1 cellular context compared by ENCODE assay signal in the genomic region with DNA sequence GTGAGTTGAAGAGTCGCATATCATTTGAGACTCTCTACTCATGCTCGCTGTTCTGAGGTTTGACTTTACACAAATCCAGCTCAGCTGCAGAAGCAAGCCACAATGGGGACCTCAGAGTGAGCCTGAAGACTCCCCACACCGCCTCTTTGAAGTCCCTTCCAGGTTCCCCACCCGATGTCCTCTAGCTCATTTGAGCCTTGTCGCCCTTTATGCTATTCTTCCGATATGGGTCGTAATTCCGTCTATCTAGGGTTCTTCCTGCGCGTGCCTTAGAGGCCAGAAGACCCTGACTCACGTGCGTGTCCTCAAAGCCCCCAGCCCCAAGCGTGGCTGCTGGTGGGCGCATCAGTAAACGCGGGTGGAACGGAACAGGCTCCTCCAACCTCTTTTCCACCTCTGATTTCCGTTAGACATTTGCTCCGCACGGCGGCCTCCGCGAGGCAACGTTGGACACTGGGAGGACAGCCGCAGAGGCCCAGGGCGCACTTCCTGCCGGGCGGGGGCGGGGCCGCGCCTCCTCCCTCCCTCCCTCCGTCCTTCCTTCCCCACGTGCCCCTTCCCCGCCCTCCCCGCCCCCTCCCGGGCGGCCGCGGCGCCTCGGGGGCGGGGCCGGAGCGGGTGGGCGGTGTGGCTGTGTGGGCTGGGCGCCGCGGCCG.
TF ChIP-seq lines count a peak whose summit lies in the region.

A gene with protein sequence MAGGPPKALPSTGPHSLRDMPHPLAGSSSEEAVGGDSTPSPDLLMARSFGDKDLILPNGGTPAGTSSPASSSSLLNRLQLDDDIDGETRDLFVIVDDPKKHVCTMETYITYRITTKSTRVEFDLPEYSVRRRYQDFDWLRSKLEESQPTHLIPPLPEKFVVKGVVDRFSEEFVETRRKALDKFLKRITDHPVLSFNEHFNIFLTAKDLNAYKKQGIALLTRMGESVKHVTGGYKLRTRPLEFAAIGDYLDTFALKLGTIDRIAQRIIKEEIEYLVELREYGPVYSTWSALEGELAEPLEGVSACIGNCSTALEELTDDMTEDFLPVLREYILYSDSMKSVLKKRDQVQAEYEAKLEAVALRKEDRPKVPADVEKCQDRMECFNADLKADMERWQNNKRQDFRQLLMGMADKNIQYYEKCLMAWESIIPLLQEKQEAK (plus strand): TSS at position 650 of the 656 bp plus-strand sequence. CDS start 242 bp downstream, outside the sequence.

TF ChIP-seq in K562, 482 proteins besides CTCF, POLR2A, EP300 and RAD21 (continued from another document):
- TF ChIP-seq NONO (IDR thresholded peaks at IDR 0.05; ENCODE audit: low read depth in 2 of 2, low read length in 1 of 2) (no peak), MYBL2 (IDR thresholded peaks at IDR 0.05; ENCODE audit: low read depth) (no peak), MYBL2 (CRISPR knock-in tag; IDR thresholded peaks at IDR 0.05; ENCODE audit: borderline replicate concordance) (no peak), MAZ (CRISPR knock-in tag; conservative IDR thresholded peaks at IDR 0.05 in 1 of 2, IDR thresholded peaks at IDR 0.05 in 1 of 2) (peak; percentile 94 to 98), NRF1 (conservative IDR thresholded peaks at IDR 0.05 in 1 of 2, IDR thresholded peaks at IDR 0.05 in 1 of 2) (peak; percentile 66 to 75), ZNF354B (CRISPR knock-in tag; IDR thresholded peaks at IDR 0.05) (no peak), SP1 (CRISPR knock-in tag; IDR thresholded peaks at IDR 0.05) (peak; percentile 84), PHB (CRISPR knock-in tag; IDR thresholded peaks at IDR 0.05) (no peak), ZNF232 (CRISPR knock-in tag; IDR thresholded peaks at IDR 0.05) (0 out of 2 replicates have a peak, but pooled peaks have one; percentile 78), GATA2 (CRISPR knock-in tag; IDR thresholded peaks at IDR 0.05) (peak; percentile 30; the same call in 1 of the 2 replicates), ZBTB7A (IDR thresholded peaks at IDR 0.05; ENCODE audit: borderline replicate concordance, control insufficient read depth, low read depth, low read length) (peak; percentile 36; the same call in 1 of the 2 replicates), NR1H2 (CRISPR knock-in tag; IDR thresholded peaks at IDR 0.05) (no peak), DPF2 (IDR thresholded peaks at IDR 0.05) (peak; percentile 56), ZNF76 (CRISPR knock-in tag; IDR thresholded peaks at IDR 0.05; ENCODE audit: borderline replicate concordance) (0 out of 2 replicates have a peak, but pooled peaks have one; percentile 50), KLF10 (CRISPR knock-in tag; IDR thresholded peaks at IDR 0.05) (no peak), MCM7 (IDR thresholded peaks at IDR 0.05) (no peak), GABPA (tag; conservative IDR thresholded peaks at IDR 0.05; ENCODE audit: low read depth) (peak; percentile 91), MTA1 (IDR thresholded peaks at IDR 0.05; ENCODE audit: borderline replicate concordance) (no peak)
- TF ChIP-seq, protein P1, sequence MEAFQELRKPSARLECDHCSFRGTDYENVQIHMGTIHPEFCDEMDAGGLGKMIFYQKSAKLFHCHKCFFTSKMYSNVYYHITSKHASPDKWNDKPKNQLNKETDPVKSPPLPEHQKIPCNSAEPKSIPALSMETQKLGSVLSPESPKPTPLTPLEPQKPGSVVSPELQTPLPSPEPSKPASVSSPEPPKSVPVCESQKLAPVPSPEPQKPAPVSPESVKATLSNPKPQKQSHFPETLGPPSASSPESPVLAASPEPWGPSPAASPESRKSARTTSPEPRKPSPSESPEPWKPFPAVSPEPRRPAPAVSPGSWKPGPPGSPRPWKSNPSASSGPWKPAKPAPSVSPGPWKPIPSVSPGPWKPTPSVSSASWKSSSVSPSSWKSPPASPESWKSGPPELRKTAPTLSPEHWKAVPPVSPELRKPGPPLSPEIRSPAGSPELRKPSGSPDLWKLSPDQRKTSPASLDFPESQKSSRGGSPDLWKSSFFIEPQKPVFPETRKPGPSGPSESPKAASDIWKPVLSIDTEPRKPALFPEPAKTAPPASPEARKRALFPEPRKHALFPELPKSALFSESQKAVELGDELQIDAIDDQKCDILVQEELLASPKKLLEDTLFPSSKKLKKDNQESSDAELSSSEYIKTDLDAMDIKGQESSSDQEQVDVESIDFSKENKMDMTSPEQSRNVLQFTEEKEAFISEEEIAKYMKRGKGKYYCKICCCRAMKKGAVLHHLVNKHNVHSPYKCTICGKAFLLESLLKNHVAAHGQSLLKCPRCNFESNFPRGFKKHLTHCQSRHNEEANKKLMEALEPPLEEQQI (IDR thresholded peaks at IDR 0.05): peak; percentile 29; the same call in 1 of the 2 replicates
- TF ChIP-seq, protein P2, sequence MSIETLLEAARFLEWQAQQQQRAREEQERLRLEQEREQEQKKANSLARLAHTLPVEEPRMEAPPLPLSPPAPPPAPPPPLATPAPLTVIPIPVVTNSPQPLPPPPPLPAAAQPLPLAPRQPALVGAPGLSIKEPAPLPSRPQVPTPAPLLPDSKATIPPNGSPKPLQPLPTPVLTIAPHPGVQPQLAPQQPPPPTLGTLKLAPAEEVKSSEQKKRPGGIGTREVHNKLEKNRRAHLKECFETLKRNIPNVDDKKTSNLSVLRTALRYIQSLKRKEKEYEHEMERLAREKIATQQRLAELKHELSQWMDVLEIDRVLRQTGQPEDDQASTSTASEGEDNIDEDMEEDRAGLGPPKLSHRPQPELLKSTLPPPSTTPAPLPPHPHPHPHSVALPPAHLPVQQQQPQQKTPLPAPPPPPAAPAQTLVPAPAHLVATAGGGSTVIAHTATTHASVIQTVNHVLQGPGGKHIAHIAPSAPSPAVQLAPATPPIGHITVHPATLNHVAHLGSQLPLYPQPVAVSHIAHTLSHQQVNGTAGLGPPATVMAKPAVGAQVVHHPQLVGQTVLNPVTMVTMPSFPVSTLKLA (conservative IDR thresholded peaks at IDR 0.05): peak; percentile 78 to 90
- TF ChIP-seq, protein P3, sequence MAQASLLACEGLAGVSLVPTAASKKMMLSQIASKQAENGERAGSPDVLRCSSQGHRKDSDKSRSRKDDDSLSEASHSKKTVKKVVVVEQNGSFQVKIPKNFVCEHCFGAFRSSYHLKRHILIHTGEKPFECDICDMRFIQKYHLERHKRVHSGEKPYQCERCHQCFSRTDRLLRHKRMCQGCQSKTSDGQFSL (CRISPR knock-in tag; IDR thresholded peaks at IDR 0.05): no peak
- TF ChIP-seq, protein P3 (tag; IDR thresholded peaks at IDR 0.05): no peak
- TF ChIP-seq, protein P4, sequence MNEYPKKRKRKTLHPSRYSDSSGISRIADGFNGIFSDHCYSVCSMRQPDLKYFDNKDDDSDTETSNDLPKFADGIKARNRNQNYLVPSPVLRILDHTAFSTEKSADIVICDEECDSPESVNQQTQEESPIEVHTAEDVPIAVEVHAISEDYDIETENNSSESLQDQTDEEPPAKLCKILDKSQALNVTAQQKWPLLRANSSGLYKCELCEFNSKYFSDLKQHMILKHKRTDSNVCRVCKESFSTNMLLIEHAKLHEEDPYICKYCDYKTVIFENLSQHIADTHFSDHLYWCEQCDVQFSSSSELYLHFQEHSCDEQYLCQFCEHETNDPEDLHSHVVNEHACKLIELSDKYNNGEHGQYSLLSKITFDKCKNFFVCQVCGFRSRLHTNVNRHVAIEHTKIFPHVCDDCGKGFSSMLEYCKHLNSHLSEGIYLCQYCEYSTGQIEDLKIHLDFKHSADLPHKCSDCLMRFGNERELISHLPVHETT (CRISPR knock-in tag; conservative IDR thresholded peaks at IDR 0.05 in 1 of 2, IDR thresholded peaks at IDR 0.05 in 1 of 2): peak in 1 of 2 experiments; percentile 24; a peak in 1 of 4 replicates
- TF ChIP-seq, protein P5, sequence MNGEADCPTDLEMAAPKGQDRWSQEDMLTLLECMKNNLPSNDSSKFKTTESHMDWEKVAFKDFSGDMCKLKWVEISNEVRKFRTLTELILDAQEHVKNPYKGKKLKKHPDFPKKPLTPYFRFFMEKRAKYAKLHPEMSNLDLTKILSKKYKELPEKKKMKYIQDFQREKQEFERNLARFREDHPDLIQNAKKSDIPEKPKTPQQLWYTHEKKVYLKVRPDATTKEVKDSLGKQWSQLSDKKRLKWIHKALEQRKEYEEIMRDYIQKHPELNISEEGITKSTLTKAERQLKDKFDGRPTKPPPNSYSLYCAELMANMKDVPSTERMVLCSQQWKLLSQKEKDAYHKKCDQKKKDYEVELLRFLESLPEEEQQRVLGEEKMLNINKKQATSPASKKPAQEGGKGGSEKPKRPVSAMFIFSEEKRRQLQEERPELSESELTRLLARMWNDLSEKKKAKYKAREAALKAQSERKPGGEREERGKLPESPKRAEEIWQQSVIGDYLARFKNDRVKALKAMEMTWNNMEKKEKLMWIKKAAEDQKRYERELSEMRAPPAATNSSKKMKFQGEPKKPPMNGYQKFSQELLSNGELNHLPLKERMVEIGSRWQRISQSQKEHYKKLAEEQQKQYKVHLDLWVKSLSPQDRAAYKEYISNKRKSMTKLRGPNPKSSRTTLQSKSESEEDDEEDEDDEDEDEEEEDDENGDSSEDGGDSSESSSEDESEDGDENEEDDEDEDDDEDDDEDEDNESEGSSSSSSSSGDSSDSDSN (IDR thresholded peaks at IDR 0.05; ENCODE audit: borderline replicate concordance in 1 of 2, low read depth in 2 of 2, low read length in 2 of 2): peak in 1 of 2 experiments; percentile 35; a peak in 1 of 4 replicates
- TF ChIP-seq, protein P6, sequence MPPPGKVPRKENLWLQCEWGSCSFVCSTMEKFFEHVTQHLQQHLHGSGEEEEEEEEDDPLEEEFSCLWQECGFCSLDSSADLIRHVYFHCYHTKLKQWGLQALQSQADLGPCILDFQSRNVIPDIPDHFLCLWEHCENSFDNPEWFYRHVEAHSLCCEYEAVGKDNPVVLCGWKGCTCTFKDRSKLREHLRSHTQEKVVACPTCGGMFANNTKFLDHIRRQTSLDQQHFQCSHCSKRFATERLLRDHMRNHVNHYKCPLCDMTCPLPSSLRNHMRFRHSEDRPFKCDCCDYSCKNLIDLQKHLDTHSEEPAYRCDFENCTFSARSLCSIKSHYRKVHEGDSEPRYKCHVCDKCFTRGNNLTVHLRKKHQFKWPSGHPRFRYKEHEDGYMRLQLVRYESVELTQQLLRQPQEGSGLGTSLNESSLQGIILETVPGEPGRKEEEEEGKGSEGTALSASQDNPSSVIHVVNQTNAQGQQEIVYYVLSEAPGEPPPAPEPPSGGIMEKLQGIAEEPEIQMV (tag; conservative IDR thresholded peaks at IDR 0.05; ENCODE audit: low read depth): no peak
TF ChIP-seq in K562: peak in this region for 134.
